24 cellular contexts compared by ENCODE assay signal in the genomic region with DNA sequence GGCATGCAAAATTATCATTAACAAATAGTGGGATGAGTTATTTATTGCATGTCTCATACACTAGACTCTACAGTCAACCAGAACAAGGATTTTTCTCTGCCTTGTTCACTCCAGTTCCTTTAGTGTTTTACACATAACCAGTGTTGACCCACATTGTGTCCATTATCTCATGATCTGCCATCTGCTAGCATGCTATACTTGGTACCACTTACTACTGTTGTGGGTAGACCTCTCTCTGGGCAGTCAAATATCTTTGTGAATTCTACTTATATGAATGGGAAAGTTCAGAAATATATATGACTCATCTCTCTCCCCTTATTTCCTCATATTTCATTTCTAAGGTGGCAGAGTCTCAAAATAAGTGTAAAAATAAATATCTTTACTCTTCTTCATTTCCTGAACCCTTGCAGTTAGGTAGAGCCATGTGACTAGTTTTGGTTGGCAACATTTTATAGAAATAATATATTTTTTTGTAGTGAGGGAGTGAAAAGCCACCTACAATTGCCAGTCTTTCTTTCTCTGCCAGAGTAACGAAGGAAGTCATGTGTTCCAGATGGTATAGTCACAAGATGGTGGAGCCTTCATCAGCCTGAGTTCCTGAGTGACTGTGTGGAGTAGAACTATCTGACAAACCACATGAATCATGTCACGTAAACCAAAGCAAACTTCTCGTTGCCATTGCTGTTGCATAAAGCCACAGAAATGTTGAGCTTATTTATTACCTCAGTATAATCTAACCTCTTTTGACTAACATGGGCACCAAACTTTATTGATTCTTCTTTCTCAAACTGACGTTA.
A peak's percentile ranks its signal among the peaks of the same experiment; 100 is the strongest.
DNase-seq lines count a peak whose midpoint lies in the region; ATAC-seq, FAIRE-seq and TF ChIP-seq lines count a peak whose summit lies in the region.
"Had no signal": no experiment of that assay in that cellular context is flagged by ENCODE, and none has a peak within 500 bp of the region (broad histone marks: within the 10 kb centered on the region; RNA-seq: fewer than 3 reads in every experiment).

No MANE protein-coding gene starts in this region.

- peaks cover 30% of the 10 kb centered on the region for H3K4me1 ChIP-seq in OCI-LY3 (ENCODE audit: low read length)
- no peaks in the 10 kb centered on the region for H3K4me1 ChIP-seq in HepG2 (ENCODE audit: insufficient read depth, low read length)

- H3K4me2 ChIP-seq in OCI-LY3 (ENCODE audit: low read length) = peak overlapping the region; percentile 26
- no peak overlapping the region for H3K4me2 ChIP-seq in HepG2 (ENCODE audit: low read depth, low read length)
- H3K4me2 ChIP-seq: smooth muscle cell had no signal

- H3K9me3 ChIP-seq in OCI-LY3 (ENCODE audit: insufficient read depth, low read length) (peaks cover 3% of the 10 kb centered on the region; the same call in 1 of the 2 replicates), HepG2 (ENCODE audit: low read length) (no peaks in the 10 kb centered on the region)

- TF ChIP-seq POLR2A in HepG2 (IDR thresholded peaks at IDR 0.05; ENCODE audit: insufficient read depth in 1 of 2, low read depth in 2 of 2, low read length in 2 of 2) = no peak

- 14% methylated on average over 4 of the region's 4 CpGs for WGBS in HepG2 (ENCODE audit: low lambda C conversion rate)

- no peak for FAIRE-seq in HepG2 (lab: Jason Lieb, UNC)

- intact Hi-C loops in HepG2 (cut with micrococcal nuclease; ENCODE audit: unreplicated experiment) = no loop called here

- in situ Hi-C loops in HepG2 (cut with HindIII; ENCODE audit: extremely low pct_ligation_motif_present, low pct_unique_long_range_greater_than_20kb) = no loop called here

- H3K36me3 ChIP-seq in OCI-LY3 (replicated peaks; ENCODE audit: low read depth, low read length) (peaks cover 6% of the 10 kb centered on the region), HepG2 (replicated peaks in 1 of 2; ENCODE audit: control insufficient read depth in 1 of 2, insufficient read depth in 2 of 2, low read length in 2 of 2) (no peaks in the 10 kb centered on the region)

- TF ChIP-seq CTCF in OCI-LY3 (IDR thresholded peaks at IDR 0.05; ENCODE audit: low read depth, low read length) (no peak), HepG2 (CRISPR knock-in tag; IDR thresholded peaks at IDR 0.05) (no peak)

- CTCF ChIA-PET in HepG2 (lab: Yijun Ruan, JAX; ENCODE audit: low intra/inter-chr PET ratio, low total read pairs) = no interaction called here

- BruUV-seq in HepG2 (replicated peaks; lab: Mats Ljungman, UMichigan) = no TSS peak

- DNase-seq in DMS53 (lab: John Stamatoyannopoulos, UW) (peak; percentile 17), DMS53 treated with DMSO at 0.1 percent for 48 hours (lab: John Stamatoyannopoulos, UW; ENCODE audit: unreplicated experiment) (no peak), CD1c-positive myeloid dendritic cell (ENCODE audit: extremely low spot score) (peak; percentile 7), cerebellar cortex (ENCODE audit: low spot score) (peak; percentile 58), NCI-H1694 treated with DMSO at 0.1 percent for 48 hours (lab: John Stamatoyannopoulos, UW) (no peak), NCI-H2227 treated with DMSO at 0.1 percent for 48 hours (lab: John Stamatoyannopoulos, UW) (no peak), HepG2 (ENCODE audit: low spot score) (no peak)
- DNase-seq: 8988T; activated CD4-positive, alpha-beta memory T cell treated with anti-CD3 and anti-CD28 coated beads for 36 hours; activated gamma-delta T cell treated with Interleukin-2 at 50 U/mL for 16 hours; amniotic stem cell; effector memory CD8-positive, alpha-beta T cell; EL; left ventricle myocardium superior; naive thymus-derived CD8-positive, alpha-beta T cell; NCI-H1417; NCI-H510A treated with DMSO at 0.1 percent for 48 hours; retina; stimulated activated CD4-positive, alpha-beta T cell treated with anti-CD3 and anti-CD28 coated beads, Interleukin-2, amount 100 ng/mL, for 24 hours; T-helper 9 cell had no signal

- POLR2A ChIA-PET in HepG2 (lab: Yijun Ruan, JAX) = no interaction called here

- H3K27ac ChIP-seq in OCI-LY3 (ENCODE audit: low read length) = peak overlapping the region; percentile 11; the same call in 1 of the 2 replicates
- H3K27ac ChIP-seq in HepG2 (ENCODE audit: extremely low read length, insufficient read depth, low read length) = no peak overlapping the region
- H3K27ac ChIP-seq: coronary artery had no signal

- H2AFZ ChIP-seq in OCI-LY3 (ENCODE audit: low read depth, low read length) (peak overlapping the region; percentile 66; the same call in 1 of the 2 replicates), HepG2 (ENCODE audit: low read length) (no peak overlapping the region)

- no peak for TF ChIP-seq RAD21 in HepG2 (CRISPR knock-in tag; IDR thresholded peaks at IDR 0.05)

- H3K9ac ChIP-seq in OCI-LY3 (ENCODE audit: low read length) (no peak overlapping the region), HepG2 (ENCODE audit: insufficient read depth, low read depth, low read length) (no peak overlapping the region)

- H3K79me2 ChIP-seq in OCI-LY3 (ENCODE audit: low read length) (no peaks in the 10 kb centered on the region), HepG2 (ENCODE audit: insufficient read depth, low read length) (no peaks in the 10 kb centered on the region)

- H3K4me3 ChIP-seq in OCI-LY3 (ENCODE audit: low read length) = no peak overlapping the region
- no peak overlapping the region for H3K4me3 ChIP-seq in HepG2 (replicated peaks in 1 of 3; ENCODE audit: insufficient read depth in 1 of 3, low read depth in 2 of 3, low read length in 3 of 3)
- H3K4me3 ChIP-seq: coronary artery, smooth muscle cell had no signal

- TF ChIP-seq EP300 in HepG2 (IDR thresholded peaks at IDR 0.05; ENCODE audit: low read depth in 2 of 2, low read length in 2 of 2) (no peak), HepG2 (CRISPR knock-in tag; IDR thresholded peaks at IDR 0.05; ENCODE audit: borderline replicate concordance) (no peak)

- peaks cover 3% of the 10 kb centered on the region; the same call in 1 of the 2 replicates for H3K27me3 ChIP-seq in OCI-LY3 (ENCODE audit: low read depth, low read length)
- no peaks in the 10 kb centered on the region for H3K27me3 ChIP-seq in HepG2 (ENCODE audit: control insufficient read depth in 1 of 2, insufficient read depth in 2 of 2, low read length in 2 of 2)

- no peak for ATAC-seq in HepG2
- ATAC-seq: effector memory CD8-positive, alpha-beta T cell; left ventricle myocardium superior; naive thymus-derived CD8-positive, alpha-beta T cell; WTC11 had no signal

- H4K20me1 ChIP-seq in OCI-LY3 (ENCODE audit: insufficient read depth, low read length) (no peaks in the 10 kb centered on the region), HepG2 (ENCODE audit: insufficient read depth, low read length) (no peaks in the 10 kb centered on the region)

TF ChIP-seq in HepG2, 621 proteins besides CTCF, POLR2A, EP300 and RAD21 (continues in another document):
- TF ChIP-seq MTA3 (CRISPR knock-in tag; IDR thresholded peaks at IDR 0.05) (no peak), ZNF629 (CRISPR knock-in tag; conservative IDR thresholded peaks at IDR 0.05) (no peak), SNAI1 (CRISPR knock-in tag; IDR thresholded peaks at IDR 0.05; ENCODE audit: borderline replicate concordance) (no peak), KDM1A (CRISPR knock-in tag; IDR thresholded peaks at IDR 0.05) (no peak), MBD4 (IDR thresholded peaks at IDR 0.05; ENCODE audit: borderline replicate concordance, low read length) (no peak), SIN3B (IDR thresholded peaks at IDR 0.05; ENCODE audit: low read length) (no peak), HIVEP1 (CRISPR knock-in tag; IDR thresholded peaks at IDR 0.05) (no peak), ZFX (CRISPR knock-in tag; IDR thresholded peaks at IDR 0.05; ENCODE audit: low read depth) (no peak), ZNF143 (CRISPR knock-in tag; IDR thresholded peaks at IDR 0.05) (no peak), ZNF20 (CRISPR knock-in tag; IDR thresholded peaks at IDR 0.05) (no peak), TMF1 (CRISPR knock-in tag; IDR thresholded peaks at IDR 0.05; ENCODE audit: low read depth) (no peak), MTF1 (CRISPR knock-in tag; IDR thresholded peaks at IDR 0.05) (no peak), MATR3 (CRISPR knock-in tag; IDR thresholded peaks at IDR 0.05) (no peak), ETV5 (CRISPR knock-in tag; IDR thresholded peaks at IDR 0.05; ENCODE audit: borderline replicate concordance) (no peak), ZFP36L2 (CRISPR knock-in tag; IDR thresholded peaks at IDR 0.05) (no peak), POLR2G (IDR thresholded peaks at IDR 0.05; ENCODE audit: low read depth, low read length) (no peak), ZNF878 (CRISPR knock-in tag; IDR thresholded peaks at IDR 0.05) (no peak)
- TF ChIP-seq, protein P1, sequence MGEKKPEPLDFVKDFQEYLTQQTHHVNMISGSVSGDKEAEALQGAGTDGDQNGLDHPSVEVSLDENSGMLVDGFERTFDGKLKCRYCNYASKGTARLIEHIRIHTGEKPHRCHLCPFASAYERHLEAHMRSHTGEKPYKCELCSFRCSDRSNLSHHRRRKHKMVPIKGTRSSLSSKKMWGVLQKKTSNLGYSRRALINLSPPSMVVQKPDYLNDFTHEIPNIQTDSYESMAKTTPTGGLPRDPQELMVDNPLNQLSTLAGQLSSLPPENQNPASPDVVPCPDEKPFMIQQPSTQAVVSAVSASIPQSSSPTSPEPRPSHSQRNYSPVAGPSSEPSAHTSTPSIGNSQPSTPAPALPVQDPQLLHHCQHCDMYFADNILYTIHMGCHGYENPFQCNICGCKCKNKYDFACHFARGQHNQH (CRISPR knock-in tag; IDR thresholded peaks at IDR 0.05) = no peak

Comparison
In these comparisons a context has a peak if more than half of its experiments do, and no peak if none do; other contexts are left out.
1. DNase-seq: peak in DMS53 (single experiment), CD1c-positive myeloid dendritic cell (single experiment) and cerebellar cortex (single experiment); none in DMS53 treated with DMSO at 0.1 percent for 48 hours (single experiment), NCI-H1694 treated with DMSO at 0.1 percent for 48 hours (single experiment), NCI-H2227 treated with DMSO at 0.1 percent for 48 hours (single experiment) and HepG2 (single experiment).